In the genomic region with DNA sequence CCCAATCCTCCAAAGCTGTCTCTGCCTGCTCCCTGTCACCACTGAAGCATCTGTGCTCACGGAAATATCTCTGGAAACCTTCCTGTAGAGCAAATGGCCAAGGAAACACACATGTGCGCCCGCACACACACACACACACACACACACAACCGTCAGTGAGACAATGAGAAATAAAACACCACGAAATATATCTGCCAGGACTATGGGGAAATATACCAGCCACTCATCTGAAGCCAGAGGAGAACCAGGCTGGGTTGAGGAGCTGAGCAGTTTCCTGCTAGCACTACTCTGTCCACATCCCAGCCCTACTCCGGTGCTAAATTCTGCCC, we compare ENCODE assay signal across 17 cellular contexts.
"Had no signal": no experiment of that assay in that cellular context is flagged by ENCODE, and none has a peak within 500 bp of the region (broad histone marks: within the 10 kb centered on the region; RNA-seq: fewer than 3 reads in every experiment).

No MANE protein-coding gene starts in this region.

- H3K27ac ChIP-seq: coronary artery, heart left ventricle, lower lobe of right lung, testis had no signal

- H3K9me3 ChIP-seq: ascending aorta, heart left ventricle, lower lobe of right lung, sigmoid colon, testis had no signal

- ATAC-seq: activated CD4-positive, CD25-positive, alpha-beta regulatory T cell treated with anti-CD3 and anti-CD28 coated beads, Interleukin-2, amount 50 U/mL, for 24 hours; effector memory CD8-positive, alpha-beta T cell; heart left ventricle; lower lobe of right lung; naive thymus-derived CD8-positive, alpha-beta T cell; stimulated activated naive CD8-positive, alpha-beta T cell treated with anti-CD3 and anti-CD28 coated beads, Interleukin-15, Interleukin-2, amounts not matched to agents 100 U/mL and 50 U/mL, for 24 hours had no signal

- H3K4me3 Mint-ChIP-seq: effector memory CD8-positive, alpha-beta T cell; naive thymus-derived CD8-positive, alpha-beta T cell had no signal

- DNase-seq: activated CD4-positive, alpha-beta T cell treated with anti-CD3 and anti-CD28 coated beads, Interleukin-2, amount 50 U/mL, for 48 hours; activated T-cell treated with anti-CD3 and anti-CD28 coated beads, Interleukin-2, amount 50 U/mL, for 48 hours; effector memory CD8-positive, alpha-beta T cell; foreskin fibroblast; heart left ventricle; islet precursor cell; lower lobe of right lung; naive thymus-derived CD8-positive, alpha-beta T cell; SIG-M5; sigmoid colon; stimulated activated CD4-positive, alpha-beta T cell treated with anti-CD3 and anti-CD28 coated beads, Interleukin-12 subunit alpha, Interleukin-12 subunit beta, amount 100 ng/mL, for 4 hours; stimulated activated CD4-positive, alpha-beta T cell treated with anti-CD3 and anti-CD28 coated beads, Interleukin-2, amount 100 ng/mL, for 48 hours; stimulated activated naive CD8-positive, alpha-beta T cell treated with anti-CD3 and anti-CD28 coated beads, Interleukin-15, Interleukin-2, amounts not matched to agents 100 U/mL and 50 U/mL, for 24 hours; testis had no signal

- H3K4me3 ChIP-seq: ascending aorta, coronary artery, heart left ventricle, lower lobe of right lung, sigmoid colon, testis had no signal

- H3K4me1 Mint-ChIP-seq: naive thymus-derived CD8-positive, alpha-beta T cell had no signal

- H3K9me3 Mint-ChIP-seq: effector memory CD8-positive, alpha-beta T cell; naive thymus-derived CD8-positive, alpha-beta T cell had no signal

- H3K4me1 ChIP-seq: lower lobe of right lung, testis had no signal

- H3K27me3 ChIP-seq: ascending aorta, testis had no signal

- H3K27ac Mint-ChIP-seq: effector memory CD8-positive, alpha-beta T cell; naive thymus-derived CD8-positive, alpha-beta T cell had no signal

- H3K36me3 Mint-ChIP-seq: naive thymus-derived CD8-positive, alpha-beta T cell had no signal

- H3K36me3 ChIP-seq: ascending aorta, heart left ventricle, lower lobe of right lung, sigmoid colon had no signal
